Comparison of ENCODE assay signal across 1 cellular context in the genomic region with DNA sequence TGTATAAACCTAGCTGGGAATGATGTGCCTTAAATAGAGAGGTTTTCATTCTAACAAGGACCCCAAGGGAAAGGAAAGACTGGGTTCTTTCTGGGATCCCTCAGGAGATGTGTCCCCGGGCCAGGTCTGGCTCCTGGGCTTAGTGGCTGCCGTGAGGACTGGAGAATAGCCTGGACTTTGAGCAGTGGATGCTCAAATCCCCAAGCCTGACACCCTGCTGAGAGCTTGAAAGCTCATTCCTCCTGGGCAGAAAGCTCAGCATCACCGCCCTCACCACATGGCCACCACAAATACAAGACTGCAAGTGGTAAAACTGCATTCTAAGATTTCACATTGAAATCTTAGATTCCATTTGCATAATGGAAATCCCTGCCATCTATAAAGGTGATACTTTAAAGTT.
TF ChIP-seq lines count a peak whose summit lies in the region.

No MANE protein-coding gene starts in this region.

TF ChIP-seq in HEK293, 187 proteins besides CTCF, POLR2A, EP300 and RAD21 (continued from another document):
- TF ChIP-seq, protein P1, sequence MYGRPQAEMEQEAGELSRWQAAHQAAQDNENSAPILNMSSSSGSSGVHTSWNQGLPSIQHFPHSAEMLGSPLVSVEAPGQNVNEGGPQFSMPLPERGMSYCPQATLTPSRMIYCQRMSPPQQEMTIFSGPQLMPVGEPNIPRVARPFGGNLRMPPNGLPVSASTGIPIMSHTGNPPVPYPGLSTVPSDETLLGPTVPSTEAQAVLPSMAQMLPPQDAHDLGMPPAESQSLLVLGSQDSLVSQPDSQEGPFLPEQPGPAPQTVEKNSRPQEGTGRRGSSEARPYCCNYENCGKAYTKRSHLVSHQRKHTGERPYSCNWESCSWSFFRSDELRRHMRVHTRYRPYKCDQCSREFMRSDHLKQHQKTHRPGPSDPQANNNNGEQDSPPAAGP (tag by site-specific recombination; IDR thresholded peaks at IDR 0.05) = no peak
- TF ChIP-seq ZNF274 (IDR thresholded peaks at IDR 0.05; ENCODE audit: low read length) = no peak
- no peak for TF ChIP-seq ZNF274 (tag by site-specific recombination; IDR thresholded peaks at IDR 0.05; ENCODE audit: borderline replicate concordance)
- peak; percentile 42 for TF ChIP-seq ZIC2 (tag by site-specific recombination; IDR thresholded peaks at IDR 0.05)
